In genomic region chr11:2395211-2395730, GRCh38 we compare ENCODE assay signal across 20 cellular contexts. TPM values are rescaled to one million over a fixed set of nuclear protein-coding genes. Genes with fewer than 3 reads are reported as not detected.
A peak's percentile ranks its signal among the peaks of the same experiment; 100 is the strongest.
DNase-seq lines count a peak whose midpoint lies in the region; ATAC-seq, FAIRE-seq and TF ChIP-seq lines count a peak whose summit lies in the region.
"Had no signal": no experiment of that assay in that cellular context is flagged by ENCODE, and none has a peak within 500 bp of the region (broad histone marks: within the 10 kb centered on the region; RNA-seq: fewer than 3 reads in every experiment).

No MANE protein-coding gene starts in this region.

- TF ChIP-seq EP300 in GM12878 (IDR thresholded peaks at IDR 0.05; ENCODE audit: borderline replicate concordance in 1 of 2, control insufficient read depth in 1 of 2, low read depth in 2 of 2, low read length in 2 of 2) (no peak), tibial nerve (IDR thresholded peaks at IDR 0.05) (no peak)

- H3K79me2 ChIP-seq in GM12878 (ENCODE audit: control insufficient read depth, insufficient read depth, low read length) = peaks cover 11% of the 10 kb centered on the region

- no peak for FAIRE-seq in GM12878 (lab: Jason Lieb, UNC)

- in situ Hi-C loops in GM12878 (cut with MboI) = loop anchor here (25.0 kb wide), 1 partner anchor 1583 kb away; the partner anchor contains the start of genes PIDD1, PNPLA2 and RPLP2

- H3K27me3 ChIP-seq in GM12878 (replicated peaks in 1 of 2; ENCODE audit: control insufficient read depth in 2 of 2, insufficient read depth in 2 of 2, low read length in 1 of 2) = no peaks in the 10 kb centered on the region
- H3K27me3 ChIP-seq in stomach smooth muscle (ENCODE audit: control insufficient read depth in 1 of 2, insufficient read depth in 2 of 2, low read length in 2 of 2) = no peaks in the 10 kb centered on the region
- no peaks in the 10 kb centered on the region for H3K27me3 ChIP-seq in tibial nerve

- intact Hi-C loops in activated CD8-positive, alpha-beta T cell treated with anti-CD3 and anti-CD28 coated beads for 36 hours (cut with micrococcal nuclease) = no loop called here
- intact Hi-C loops in GM12878 (cut with micrococcal nuclease; ENCODE audit: unreplicated experiment) = no loop called here

- 91% methylated on average over 19 of the region's 26 CpGs for WGBS in GM12878 (ENCODE audit: insufficient coverage, insufficient replicate concordance, low lambda C conversion rate, missing lambda C conversion rate)
- 78 to 86% methylated on average over 20 to 26 of the region's 26 CpGs for WGBS in tibial nerve, 2 donors

- no peak overlapping the region for H3K9ac ChIP-seq in GM12878 (ENCODE audit: control insufficient read depth, insufficient read depth, low read length)
- H3K9ac ChIP-seq in stomach smooth muscle (ENCODE audit: low read length in 2 of 2) = no peak overlapping the region

- TF ChIP-seq CTCF in activated CD8-positive, alpha-beta T cell treated with anti-CD3 and anti-CD28 coated beads for 36 hours (IDR thresholded peaks at IDR 0.05) = no peak
- no peak for TF ChIP-seq CTCF in GM12878 (IDR thresholded peaks at IDR 0.05 in 2 of 3, conservative IDR thresholded peaks at IDR 0.05 in 1 of 3; ENCODE audit: control insufficient read depth in 2 of 3, extremely low read depth in 1 of 3, insufficient read depth in 1 of 3, low read depth in 3 of 3, low read length in 3 of 3)
- TF ChIP-seq CTCF in type B pancreatic cell (conservative IDR thresholded peaks at IDR 0.05) = no peak
- no peak for TF ChIP-seq CTCF in tibial nerve (IDR thresholded peaks at IDR 0.05)

- H3K27ac ChIP-seq in GM12878 (ENCODE audit: control insufficient read depth, insufficient read depth) (no peak overlapping the region), stomach smooth muscle (ENCODE audit: low read length) (peak overlapping the region; percentile 24), tibial nerve (no peak overlapping the region)
- H3K27ac ChIP-seq: 22Rv1, SK-N-MC had no signal

- H3K4me3 ChIP-seq in GM12878 = no peak overlapping the region
- H3K4me3 ChIP-seq in stomach smooth muscle (ENCODE audit: low read length in 2 of 2) = no peak overlapping the region
- no peak overlapping the region for H3K4me3 ChIP-seq in tibial nerve
- H3K4me3 ChIP-seq: SK-N-MC had no signal

- TF ChIP-seq RAD21 in GM12878 (IDR thresholded peaks at IDR 0.05; ENCODE audit: insufficient read depth, low read depth, low read length) = no peak

- H3K9me3 Mint-ChIP-seq in activated CD8-positive, alpha-beta T cell treated with anti-CD3 and anti-CD28 coated beads, Interleukin-2, amount 10 ng/mL, durations not matched to agents 7 days and 5 days (ENCODE audit: insufficient read depth) = no peaks in the 10 kb centered on the region
- H3K9me3 Mint-ChIP-seq in activated CD8-positive, alpha-beta T cell treated with anti-CD3 and anti-CD28 coated beads for 36 hours = no peaks in the 10 kb centered on the region
- no peaks in the 10 kb centered on the region for H3K9me3 Mint-ChIP-seq in memory B cell
- no peaks in the 10 kb centered on the region for H3K9me3 Mint-ChIP-seq in type B pancreatic cell
- no peaks in the 10 kb centered on the region for H3K9me3 Mint-ChIP-seq in activated CD8-positive, alpha-beta memory T cell treated with anti-CD3 and anti-CD28 coated beads, Interleukin-2, amount 10 ng/mL, durations not matched to agents 7 days and 5 days (ENCODE audit: low read depth)
- H3K9me3 Mint-ChIP-seq: CD14-positive monocyte had no signal

- no peaks in the 10 kb centered on the region; the same call in 1 of the 2 replicates for H4K20me1 ChIP-seq in GM12878 (ENCODE audit: control insufficient read depth, insufficient read depth)

- RAD21 ChIA-PET in GM12878 (lab: Charles Lee; ENCODE audit: unreplicated experiment) = no interaction called here

- no peak for DNase-seq in activated CD8-positive, alpha-beta T cell treated with anti-CD3 and anti-CD28 coated beads, Interleukin-2, amount 10 ng/mL, durations not matched to agents 7 days and 5 days
- DNase-seq in activated CD8-positive, alpha-beta T cell treated with anti-CD3 and anti-CD28 coated beads for 36 hours = no peak
- no peak for DNase-seq in GM12878 (ENCODE audit: low read depth, low spot score)
- DNase-seq in memory B cell (ENCODE audit: low spot score in 2 of 2) = no peak
- no peak for DNase-seq in type B pancreatic cell (ENCODE audit: extremely low spot score, unreplicated experiment)
- DNase-seq in activated CD8-positive, alpha-beta memory T cell treated with anti-CD3 and anti-CD28 coated beads, Interleukin-2, amount 10 ng/mL, durations not matched to agents 7 days and 5 days = no peak
- DNase-seq in tibial nerve (ENCODE audit: low spot score in 2 of 2) = no peak
- DNase-seq: ACHN, KBM-7, NCI-H1105 treated with DMSO at 0.1 percent for 48 hours, NCI-H2029 treated with DMSO at 0.1 percent for 48 hours, NCI-H226, NCI-H510A treated with DMSO at 0.1 percent for 48 hours, NCI-H748 treated with DMSO at 0.1 percent for 48 hours, SHP77 had no signal

- no peak overlapping the region for H3K4me2 ChIP-seq in GM12878 (ENCODE audit: control insufficient read depth, insufficient read depth)

- TF ChIP-seq POLR2A in GM12878 (IDR thresholded peaks at IDR 0.05; ENCODE audit: low read depth, low read length) (peak; percentile 16; the same call in 1 of the 2 replicates), tibial nerve (IDR thresholded peaks at IDR 0.05) (no peak)

- H3K9me3 ChIP-seq in GM12878 (replicated peaks; ENCODE audit: control insufficient read depth, insufficient read depth, low read length) (no peaks in the 10 kb centered on the region), stomach smooth muscle (ENCODE audit: control insufficient read depth in 2 of 2, low read length in 2 of 2) (no peaks in the 10 kb centered on the region), tibial nerve (no peaks in the 10 kb centered on the region)

- CTCF ChIA-PET in activated CD8-positive, alpha-beta T cell treated with anti-CD3 and anti-CD28 coated beads, Interleukin-2, amount 10 ng/mL, durations not matched to agents 7 days and 5 days (lab: Charles Lee) = interaction anchor here (1.0 kb wide), 1 partner anchor 90 kb away, joined by 3 read pairs; no protein-coding TSS in a partner anchor
- CTCF ChIA-PET in activated CD8-positive, alpha-beta T cell treated with anti-CD3 and anti-CD28 coated beads for 36 hours (lab: Charles Lee) = no interaction called here
- CTCF ChIA-PET in GM12878 (lab: Yijun Ruan, JAX) = interaction anchor here (1.1 kb wide), 1 partner anchor 12 kb away, joined by 3 read pairs; no protein-coding TSS in a partner anchor
- CTCF ChIA-PET in activated CD8-positive, alpha-beta memory T cell treated with anti-CD3 and anti-CD28 coated beads, Interleukin-2, amount 10 ng/mL, durations not matched to agents 7 days and 5 days (lab: Charles Lee) = no interaction called here

- no peak for ATAC-seq in activated CD8-positive, alpha-beta T cell treated with anti-CD3 and anti-CD28 coated beads, Interleukin-2, amount 10 ng/mL, durations not matched to agents 7 days and 5 days
- ATAC-seq in activated CD8-positive, alpha-beta T cell treated with anti-CD3 and anti-CD28 coated beads for 36 hours = no peak
- ATAC-seq in GM12878 = no peak
- no peak for ATAC-seq in memory B cell (ENCODE audit: low read depth)
- ATAC-seq in activated CD8-positive, alpha-beta memory T cell treated with anti-CD3 and anti-CD28 coated beads, Interleukin-2, amount 10 ng/mL, durations not matched to agents 7 days and 5 days = no peak

- H3K4me1 ChIP-seq in GM12878 (ENCODE audit: control insufficient read depth, insufficient read depth, low read length) (peaks cover 23% of the 10 kb centered on the region), stomach smooth muscle (ENCODE audit: control insufficient read depth, insufficient read depth, low read length) (peaks cover 51% of the 10 kb centered on the region), tibial nerve (peaks cover 0 to 64% (median 32%) of the 10 kb centered on the region in 4 donors)

- POLR2A ChIA-PET in activated CD8-positive, alpha-beta T cell treated with anti-CD3 and anti-CD28 coated beads, Interleukin-2, amount 10 ng/mL, durations not matched to agents 7 days and 5 days (lab: Charles Lee) = no interaction called here
- POLR2A ChIA-PET in activated CD8-positive, alpha-beta T cell treated with anti-CD3 and anti-CD28 coated beads for 36 hours (lab: Charles Lee) = no interaction called here
- POLR2A ChIA-PET in GM12878 (lab: Charles Lee) = no interaction called here

- H3K27ac Mint-ChIP-seq in activated CD8-positive, alpha-beta T cell treated with anti-CD3 and anti-CD28 coated beads, Interleukin-2, amount 10 ng/mL, durations not matched to agents 7 days and 5 days = peak overlapping the region; percentile 43
- no peak overlapping the region for H3K27ac Mint-ChIP-seq in activated CD8-positive, alpha-beta T cell treated with anti-CD3 and anti-CD28 coated beads for 36 hours
- no peak overlapping the region for H3K27ac Mint-ChIP-seq in memory B cell
- H3K27ac Mint-ChIP-seq in type B pancreatic cell = no peak overlapping the region
- no peak overlapping the region for H3K27ac Mint-ChIP-seq in activated CD8-positive, alpha-beta memory T cell treated with anti-CD3 and anti-CD28 coated beads, Interleukin-2, amount 10 ng/mL, durations not matched to agents 7 days and 5 days

- BruUV-seq in GM12878 (replicated peaks; lab: Mats Ljungman, UMichigan) = no TSS peak

- H2AFZ ChIP-seq in GM12878 (ENCODE audit: control insufficient read depth, low read depth, low read length) = no peak overlapping the region

- no peak overlapping the region for H3K4me3 Mint-ChIP-seq in activated CD8-positive, alpha-beta T cell treated with anti-CD3 and anti-CD28 coated beads, Interleukin-2, amount 10 ng/mL, durations not matched to agents 7 days and 5 days
- no peak overlapping the region for H3K4me3 Mint-ChIP-seq in activated CD8-positive, alpha-beta T cell treated with anti-CD3 and anti-CD28 coated beads for 36 hours
- H3K4me3 Mint-ChIP-seq in memory B cell (peak overlapping the region; percentile 63), type B pancreatic cell (no peak overlapping the region)
- no peak overlapping the region for H3K4me3 Mint-ChIP-seq in activated CD8-positive, alpha-beta memory T cell treated with anti-CD3 and anti-CD28 coated beads, Interleukin-2, amount 10 ng/mL, durations not matched to agents 7 days and 5 days
- H3K4me3 Mint-ChIP-seq: CD14-positive monocyte had no signal

- SMC1A ChIA-PET in GM12878 (lab: Charles Lee; ENCODE audit: uncharacterized antibody, unreplicated experiment) = no interaction called here

- H3K4me1 Mint-ChIP-seq in activated CD8-positive, alpha-beta T cell treated with anti-CD3 and anti-CD28 coated beads, Interleukin-2, amount 10 ng/mL, durations not matched to agents 7 days and 5 days (ENCODE audit: low read depth) = peaks cover 17% of the 10 kb centered on the region
- H3K4me1 Mint-ChIP-seq in activated CD8-positive, alpha-beta T cell treated with anti-CD3 and anti-CD28 coated beads for 36 hours (ENCODE audit: low read depth) = peaks cover 5% of the 10 kb centered on the region
- H3K4me1 Mint-ChIP-seq in memory B cell (peaks cover 41% of the 10 kb centered on the region), type B pancreatic cell (ENCODE audit: unreplicated experiment) (peaks cover 2% of the 10 kb centered on the region)
- peaks cover 8% of the 10 kb centered on the region for H3K4me1 Mint-ChIP-seq in activated CD8-positive, alpha-beta memory T cell treated with anti-CD3 and anti-CD28 coated beads, Interleukin-2, amount 10 ng/mL, durations not matched to agents 7 days and 5 days

- no peaks in the 10 kb centered on the region for H3K27me3 Mint-ChIP-seq in activated CD8-positive, alpha-beta T cell treated with anti-CD3 and anti-CD28 coated beads, Interleukin-2, amount 10 ng/mL, durations not matched to agents 7 days and 5 days (ENCODE audit: low read depth)
- no peaks in the 10 kb centered on the region for H3K27me3 Mint-ChIP-seq in activated CD8-positive, alpha-beta T cell treated with anti-CD3 and anti-CD28 coated beads for 36 hours
- H3K27me3 Mint-ChIP-seq in memory B cell (no peaks in the 10 kb centered on the region), type B pancreatic cell (no peaks in the 10 kb centered on the region)
- no peaks in the 10 kb centered on the region for H3K27me3 Mint-ChIP-seq in activated CD8-positive, alpha-beta memory T cell treated with anti-CD3 and anti-CD28 coated beads, Interleukin-2, amount 10 ng/mL, durations not matched to agents 7 days and 5 days

- peaks cover 7% of the 10 kb centered on the region for H3K36me3 Mint-ChIP-seq in activated CD8-positive, alpha-beta T cell treated with anti-CD3 and anti-CD28 coated beads, Interleukin-2, amount 10 ng/mL, durations not matched to agents 7 days and 5 days (ENCODE audit: low read depth)
- peaks cover 5% of the 10 kb centered on the region for H3K36me3 Mint-ChIP-seq in activated CD8-positive, alpha-beta T cell treated with anti-CD3 and anti-CD28 coated beads for 36 hours (ENCODE audit: low read depth)
- H3K36me3 Mint-ChIP-seq in memory B cell = peaks cover 9% of the 10 kb centered on the region
- no peaks in the 10 kb centered on the region for H3K36me3 Mint-ChIP-seq in type B pancreatic cell
- H3K36me3 Mint-ChIP-seq in activated CD8-positive, alpha-beta memory T cell treated with anti-CD3 and anti-CD28 coated beads, Interleukin-2, amount 10 ng/mL, durations not matched to agents 7 days and 5 days = peaks cover 5% of the 10 kb centered on the region

- H3K36me3 ChIP-seq in GM12878 (ENCODE audit: control insufficient read depth in 2 of 2, insufficient read depth in 2 of 2, low read length in 1 of 2) (peaks cover 0 to 52% of the 10 kb centered on the region in 2 experiments; a peak in 3 of 4 replicates), stomach smooth muscle (ENCODE audit: control insufficient read depth in 2 of 2, insufficient read depth in 2 of 2, low read length in 2 of 2) (peaks cover 28 to 34% of the 10 kb centered on the region in 2 donors), tibial nerve (peaks cover 0 to 88% (median 19%) of the 10 kb centered on the region in 3 donors)

RNA-seq across cellular contexts. Expression of gene TSSC4, which starts 5.3 kb away (rescaled TPM):
- total RNA-seq in activated CD8-positive, alpha-beta T cell treated with anti-CD3 and anti-CD28 coated beads, Interleukin-2, amount 10 ng/mL, durations not matched to agents 7 days and 5 days = 10 to 100 TPM; 45.3 to 49.4 TPM
- 10 to 100 TPM; 36.2 to 38.9 TPM for total RNA-seq in activated CD8-positive, alpha-beta T cell treated with anti-CD3 and anti-CD28 coated beads for 36 hours
- 17.2 and 17.7 TPM in 2 replicates for total RNA-seq in GM12878 (2013; cell fraction: nucleolus; rRNA removed)
- total RNA-seq in GM12878 (2014; rRNA removed) (49.0 and 52.2 TPM in 2 replicates), GM12878 (2014; rRNA removed; fragmentation: Illumina TruSeq; extraction: Trizol) (15.9 and 19.0 TPM in 2 replicates), GM12878 (2021) (52.6 and 55.4 TPM in 2 replicates), type B pancreatic cell (ENCODE audit: low replicate concordance) (59.0 and 59.7 TPM in 2 replicates), tibial nerve (10 to 100 TPM; 44.8 to 54.3 (median 49.1) TPM)
- polyA plus RNA-seq in GM12878 (2011; ENCODE audit: low read depth) = 5.7 TPM
- polyA plus RNA-seq in GM12878 (2011; rRNA removed) (6.4 and 14.7 TPM in 2 replicates), GM12878 (2014; fragmentation: Illumina TruSeq; extraction: Trizol) (0.36 and 5.3 TPM in 2 replicates), GM12878 (2014; fragmentation: Nextera tagmentation; extraction: Ambion mirVana) (1 to 10 TPM in 1 of 2 experiments, under 1 TPM in 1; 0.69 to 5.3 TPM), GM12878 (2014; rRNA removed) (32.3 and 43.8 TPM in 2 replicates), GM12878 (2016; fragmentation: Nextera tagmentation; extraction: Ambion mirVana) (10 to 100 TPM; 62.8 to 70.1 TPM)
- polyA plus RNA-seq in GM12878 (2011; cell fraction: cytosol; rRNA removed) = 21.9 and 41.0 TPM in 2 replicates
- 62.3 and 80.7 TPM in 2 replicates for polyA plus RNA-seq in GM12878 (2011; cell fraction: nucleus; rRNA removed)
- 21.8 and 26.7 TPM in 2 replicates for polyA plus RNA-seq in GM12878 (2012)
- 11.3 and 24.7 TPM in 2 replicates for polyA minus RNA-seq in GM12878 (2011; rRNA and poly(A)+ RNA removed)
- polyA minus RNA-seq in GM12878 (2011; cell fraction: cytosol; rRNA and poly(A)+ RNA removed) = 13.5 and 18.3 TPM in 2 replicates
- polyA minus RNA-seq in GM12878 (2011; cell fraction: nucleus; rRNA and poly(A)+ RNA removed) = 20.7 and 40.5 TPM in 2 replicates
- 10 to 100 TPM; 48.4 to 52.1 TPM for total RNA-seq in activated CD8-positive, alpha-beta memory T cell treated with anti-CD3 and anti-CD28 coated beads, Interleukin-2, amount 10 ng/mL, durations not matched to agents 7 days and 5 days

RNA-seq across cellular contexts. Expression of gene CD81, which starts 18.2 kb away (rescaled TPM):
- 100 to 1,000 TPM; 142 to 145 TPM for total RNA-seq in activated CD8-positive, alpha-beta T cell treated with anti-CD3 and anti-CD28 coated beads, Interleukin-2, amount 10 ng/mL, durations not matched to agents 7 days and 5 days
- total RNA-seq in activated CD8-positive, alpha-beta T cell treated with anti-CD3 and anti-CD28 coated beads for 36 hours = 100 to 1,000 TPM; 133 to 138 TPM
- 117 and 127 TPM in 2 replicates for total RNA-seq in GM12878 (2013; cell fraction: nucleolus; rRNA removed)
- total RNA-seq in GM12878 (2014; rRNA removed) (58.2 and 59.2 TPM in 2 replicates), GM12878 (2014; rRNA removed; fragmentation: Illumina TruSeq; extraction: Trizol) (48.9 and 55.3 TPM in 2 replicates), GM12878 (2021) (145 TPM in 2 replicates), type B pancreatic cell (ENCODE audit: low replicate concordance) (350 and 438 TPM in 2 replicates), tibial nerve (100 to 1,000 TPM; 650 to 822 (median 674) TPM)
- polyA plus RNA-seq in GM12878 (2011; ENCODE audit: low read depth) = 105 TPM
- polyA plus RNA-seq in GM12878 (2011; rRNA removed) (55.2 and 106 TPM in 2 replicates), GM12878 (2014; fragmentation: Illumina TruSeq; extraction: Trizol) (49.0 and 99.3 TPM in 2 replicates), GM12878 (2014; fragmentation: Nextera tagmentation; extraction: Ambion mirVana) (1 to 10 TPM; 2.0 to 7.8 TPM), GM12878 (2014; rRNA removed) (118 and 139 TPM in 2 replicates), GM12878 (2016; fragmentation: Nextera tagmentation; extraction: Ambion mirVana) (10 to 100 TPM; 18.1 to 24.1 TPM)
- polyA plus RNA-seq in GM12878 (2011; cell fraction: cytosol; rRNA removed) = 215 and 249 TPM in 2 replicates
- 252 and 253 TPM in 2 replicates for polyA plus RNA-seq in GM12878 (2011; cell fraction: nucleus; rRNA removed)
- 161 and 203 TPM in 2 replicates for polyA plus RNA-seq in GM12878 (2012)
- polyA minus RNA-seq in GM12878 (2011; rRNA and poly(A)+ RNA removed) = 150 and 192 TPM in 2 replicates
- 81.7 and 85.6 TPM in 2 replicates for polyA minus RNA-seq in GM12878 (2011; cell fraction: cytosol; rRNA and poly(A)+ RNA removed)
- polyA minus RNA-seq in GM12878 (2011; cell fraction: nucleus; rRNA and poly(A)+ RNA removed) = 38.2 and 56.5 TPM in 2 replicates
- total RNA-seq in activated CD8-positive, alpha-beta memory T cell treated with anti-CD3 and anti-CD28 coated beads, Interleukin-2, amount 10 ng/mL, durations not matched to agents 7 days and 5 days = 100 to 1,000 TPM; 162 to 192 TPM

RNA-seq across cellular contexts. Expression of gene TRPM5, which starts 49.0 kb away (rescaled TPM):
- not detected for total RNA-seq in activated CD8-positive, alpha-beta T cell treated with anti-CD3 and anti-CD28 coated beads, Interleukin-2, amount 10 ng/mL, durations not matched to agents 7 days and 5 days
- total RNA-seq in activated CD8-positive, alpha-beta T cell treated with anti-CD3 and anti-CD28 coated beads for 36 hours = not detected
- not detected in 2 replicates for total RNA-seq in GM12878 (2013; cell fraction: nucleolus; rRNA removed)
- total RNA-seq in GM12878 (2014; rRNA removed) (not detected in 2 replicates), GM12878 (2014; rRNA removed; fragmentation: Illumina TruSeq; extraction: Trizol) (not detected in 2 replicates), GM12878 (2021) (not detected in 2 replicates), type B pancreatic cell (ENCODE audit: low replicate concordance) (0.21 and 0.46 TPM in 2 replicates), tibial nerve (not detected)
- not detected for polyA plus RNA-seq in GM12878 (2011; ENCODE audit: low read depth)
- polyA plus RNA-seq in GM12878 (2011; rRNA removed) (not detected in 2 replicates), GM12878 (2014; fragmentation: Illumina TruSeq; extraction: Trizol) (not detected in 2 replicates), GM12878 (2014; fragmentation: Nextera tagmentation; extraction: Ambion mirVana) (not detected), GM12878 (2014; rRNA removed) (not detected in 2 replicates), GM12878 (2016; fragmentation: Nextera tagmentation; extraction: Ambion mirVana) (not detected)
- polyA plus RNA-seq in GM12878 (2011; cell fraction: cytosol; rRNA removed) = not detected in 2 replicates
- not detected in 2 replicates for polyA plus RNA-seq in GM12878 (2011; cell fraction: nucleus; rRNA removed)
- polyA plus RNA-seq in GM12878 (2012) = not detected in 2 replicates
- polyA minus RNA-seq in GM12878 (2011; rRNA and poly(A)+ RNA removed) = not detected in 2 replicates
- polyA minus RNA-seq in GM12878 (2011; cell fraction: cytosol; rRNA and poly(A)+ RNA removed) = not detected in 2 replicates
- polyA minus RNA-seq in GM12878 (2011; cell fraction: nucleus; rRNA and poly(A)+ RNA removed) = not detected in 2 replicates
- total RNA-seq in activated CD8-positive, alpha-beta memory T cell treated with anti-CD3 and anti-CD28 coated beads, Interleukin-2, amount 10 ng/mL, durations not matched to agents 7 days and 5 days = not detected
- total RNA-seq: H4 had no signal
- polyA plus RNA-seq: CD14-positive monocyte had no signal

RNA-seq across cellular contexts. Expression of gene KCNQ1, which starts 49.5 kb away (rescaled TPM):
- total RNA-seq in activated CD8-positive, alpha-beta T cell treated with anti-CD3 and anti-CD28 coated beads, Interleukin-2, amount 10 ng/mL, durations not matched to agents 7 days and 5 days = 10 to 100 TPM; 20.4 to 26.0 TPM
- total RNA-seq in activated CD8-positive, alpha-beta T cell treated with anti-CD3 and anti-CD28 coated beads for 36 hours = 1 to 10 TPM; 8.7 to 9.5 TPM
- total RNA-seq in GM12878 (2013; cell fraction: nucleolus; rRNA removed) = 0.71 and 0.81 TPM in 2 replicates
- total RNA-seq in GM12878 (2014; rRNA removed) = not detected in 2 replicates
- total RNA-seq in GM12878 (2014; rRNA removed; fragmentation: Illumina TruSeq; extraction: Trizol) = not detected in 2 replicates
- total RNA-seq in GM12878 (2021) = 0.15 and 0.16 TPM in 2 replicates
- polyA plus RNA-seq in GM12878 (2011; ENCODE audit: low read depth) = not detected
- 0.06 and 0.12 TPM in 2 replicates for polyA plus RNA-seq in GM12878 (2011; rRNA removed)
- polyA plus RNA-seq in GM12878 (2011; cell fraction: cytosol; rRNA removed) = 0.10 and 0.18 TPM in 2 replicates
- polyA plus RNA-seq in GM12878 (2011; cell fraction: nucleus; rRNA removed) = 0.03 and 0.15 TPM in 2 replicates
- polyA plus RNA-seq in GM12878 (2012) = 0.19 and 0.25 TPM in 2 replicates
- 0.03 TPM in 1 of 2 replicates, not detected in the other for polyA plus RNA-seq in GM12878 (2014; fragmentation: Illumina TruSeq; extraction: Trizol)
- not detected for polyA plus RNA-seq in GM12878 (2014; fragmentation: Nextera tagmentation; extraction: Ambion mirVana)
- polyA plus RNA-seq in GM12878 (2014; rRNA removed) = not detected in 2 replicates
- polyA plus RNA-seq in GM12878 (2016; fragmentation: Nextera tagmentation; extraction: Ambion mirVana) = not detected
- polyA minus RNA-seq in GM12878 (2011; rRNA and poly(A)+ RNA removed) = 0.15 and 0.41 TPM in 2 replicates
- not detected in 2 replicates for polyA minus RNA-seq in GM12878 (2011; cell fraction: cytosol; rRNA and poly(A)+ RNA removed)
- not detected in 2 replicates for polyA minus RNA-seq in GM12878 (2011; cell fraction: nucleus; rRNA and poly(A)+ RNA removed)
- total RNA-seq in type B pancreatic cell (ENCODE audit: low replicate concordance) = 3.7 and 4.8 TPM in 2 replicates
- total RNA-seq in activated CD8-positive, alpha-beta memory T cell treated with anti-CD3 and anti-CD28 coated beads, Interleukin-2, amount 10 ng/mL, durations not matched to agents 7 days and 5 days = 1 to 10 TPM; 4.3 to 9.2 TPM
- 10 to 100 TPM in 1 of 4 donors, 1 to 10 TPM in 3; 3.5 to 11.4 (median 7.5) TPM for total RNA-seq in tibial nerve

Comparison
In these comparisons a context has a peak if more than half of its experiments do, and no peak if none do; other contexts are left out.
1. CTCF ChIA-PET loops: an anchor here in activated CD8-positive, alpha-beta T cell treated with anti-CD3 and anti-CD28 coated beads, Interleukin-2, amount 10 ng/mL, durations not matched to agents 7 days and 5 days (1.0 kb wide) and GM12878 (1.1 kb wide); none called in activated CD8-positive, alpha-beta T cell treated with anti-CD3 and anti-CD28 coated beads for 36 hours and activated CD8-positive, alpha-beta memory T cell treated with anti-CD3 and anti-CD28 coated beads, Interleukin-2, amount 10 ng/mL, durations not matched to agents 7 days and 5 days.